In the genomic region with DNA sequence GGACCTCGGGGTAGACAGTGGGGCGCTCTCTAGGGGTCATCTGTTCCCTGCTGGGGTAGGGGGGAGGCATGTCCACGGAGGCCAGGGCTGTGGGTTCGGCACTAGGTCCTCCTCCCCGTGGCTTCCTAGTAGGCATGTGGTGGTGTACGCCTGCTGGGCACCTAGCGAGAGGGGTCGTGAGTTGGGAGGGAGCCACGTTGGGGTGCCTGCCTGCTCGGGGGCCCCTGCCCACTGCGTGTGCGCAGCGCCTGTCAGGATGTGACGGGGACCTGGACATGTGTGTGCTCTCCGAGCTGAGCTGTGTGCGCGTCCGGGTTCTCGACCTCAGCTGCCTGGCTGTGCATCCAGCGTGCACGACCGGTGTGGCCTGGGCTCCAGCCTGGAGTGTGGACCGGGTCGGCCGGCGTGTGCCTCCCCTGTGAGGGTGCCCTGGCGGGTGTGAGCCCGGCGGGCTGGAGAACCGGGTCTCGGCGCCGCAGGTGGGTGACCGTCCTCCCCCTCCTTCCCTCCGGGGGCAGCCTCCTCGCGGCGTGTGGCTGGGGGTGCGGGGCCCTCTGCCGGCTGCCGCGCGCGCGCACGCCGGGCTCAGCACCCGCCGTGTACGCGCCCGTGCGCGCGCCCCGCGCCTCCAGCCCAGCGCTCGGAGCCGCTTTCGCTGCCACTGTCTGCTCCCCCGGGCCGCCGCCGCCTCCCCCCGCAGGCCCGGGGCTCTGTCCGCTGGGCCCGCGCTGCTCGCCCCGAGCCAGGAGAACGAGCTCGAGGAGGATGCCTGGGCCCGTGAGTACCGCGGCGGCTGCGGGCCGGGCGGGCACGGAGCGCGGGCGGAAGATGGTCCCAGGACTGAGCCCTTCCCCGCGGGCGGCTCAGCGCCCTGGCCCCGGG, we compare ENCODE assay signal across 8 cellular contexts. TPM values are rescaled to one million over a fixed set of nuclear protein-coding genes. Genes with fewer than 3 reads are reported as not detected.
DNase-seq lines count a peak whose midpoint lies in the region; ATAC-seq and TF ChIP-seq lines count a peak whose summit lies in the region.

A gene with protein sequence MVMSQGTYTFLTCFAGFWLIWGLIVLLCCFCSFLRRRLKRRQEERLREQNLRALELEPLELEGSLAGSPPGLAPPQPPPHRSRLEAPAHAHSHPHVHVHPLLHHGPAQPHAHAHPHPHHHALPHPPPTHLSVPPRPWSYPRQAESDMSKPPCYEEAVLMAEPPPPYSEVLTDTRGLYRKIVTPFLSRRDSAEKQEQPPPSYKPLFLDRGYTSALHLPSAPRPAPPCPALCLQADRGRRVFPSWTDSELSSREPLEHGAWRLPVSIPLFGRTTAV (plus strand): TSS at position 631 of the 882 bp plus-strand sequence. CDS start 8,254 bp downstream, outside the sequence.

- peak within 1 kb of the TSS; percentile 66 for H3K27ac ChIP-seq in CD8-positive, alpha-beta memory T cell (ENCODE audit: low read depth, low read length)
- H3K27ac ChIP-seq in Panc1 (ENCODE audit: low read length) (peak within 1 kb of the TSS; percentile 84), testis (no peak within 1 kb of the TSS)

- CTCF ChIA-PET in CD8-positive, alpha-beta memory T cell (lab: Charles Lee): interaction anchor here (0.6 to 20.8 kb wide), 15 partner anchors 8 to 137 kb away, joined by 3 to 326 read pairs (median 4); partner anchors contain the start of genes F12, GRK6 and PFN3
- CTCF ChIA-PET in Panc1 (lab: Charles Lee): interaction anchor here (0.7 kb wide), 1 partner anchor 76 kb away, joined by 3 read pairs; no protein-coding TSS in a partner anchor

- H3K4me3 Mint-ChIP-seq in CD8-positive, alpha-beta memory T cell: peak within 1 kb of the TSS; percentile 74 to 92 (median 85)
- H3K4me3 Mint-ChIP-seq in activated T-helper 17 cell treated with anti-CD3 and anti-CD28 coated beads, Interleukin-2, amount 50 U/mL, for 72 hours: peak within 1 kb of the TSS; percentile 82
- peak within 1 kb of the TSS; percentile 64 for H3K4me3 Mint-ChIP-seq in natural killer cell treated with Interleukin-12 subunit alpha and Interleukin-12 subunit beta and Interleukin-15 and Interleukin-18, amount 100 ng/mL, for 72 hours

- H3K27ac Mint-ChIP-seq in CD8-positive, alpha-beta memory T cell: peak within 1 kb of the TSS; percentile 83 to 100 (median 98)
- peak within 1 kb of the TSS; percentile 77 for H3K27ac Mint-ChIP-seq in activated T-helper 17 cell treated with anti-CD3 and anti-CD28 coated beads, Interleukin-2, amount 50 U/mL, for 72 hours
- peak within 1 kb of the TSS in 1 of 2 donors; percentile 45 for H3K27ac Mint-ChIP-seq in natural killer cell treated with Interleukin-12 subunit alpha and Interleukin-12 subunit beta and Interleukin-15 and Interleukin-18, amount 100 ng/mL, for 72 hours

- DNase-seq in CD8-positive, alpha-beta memory T cell: peak; percentile 58 to 85 (median 81)
- DNase-seq in Panc1 (ENCODE audit: low read depth, low spot score) (no peak), fibroblast of peridontal ligament (ENCODE audit: extremely low read depth) (peak; percentile 42), testis (peak; percentile 79)
- DNase-seq in natural killer cell treated with Interleukin-12 subunit alpha and Interleukin-12 subunit beta and Interleukin-15 and Interleukin-18, amount 100 ng/mL, for 72 hours (ENCODE audit: low spot score): peak; percentile 73

- peak within 1 kb of the TSS; percentile 56 for H3K4me3 ChIP-seq in CD8-positive, alpha-beta memory T cell (ENCODE audit: low read length)
- H3K4me3 ChIP-seq in Panc1 (ENCODE audit: low read depth in 2 of 2, low read length in 2 of 2) (peak within 1 kb of the TSS; percentile 54 to 70), testis (peak within 1 kb of the TSS; percentile 59 to 65)

- H3K9me3 Mint-ChIP-seq in CD8-positive, alpha-beta memory T cell: no peaks in the 10 kb centered on the region
- H3K9me3 Mint-ChIP-seq in activated T-helper 17 cell treated with anti-CD3 and anti-CD28 coated beads, Interleukin-2, amount 50 U/mL, for 72 hours: no peaks in the 10 kb centered on the region
- no peaks in the 10 kb centered on the region for H3K9me3 Mint-ChIP-seq in natural killer cell treated with Interleukin-12 subunit alpha and Interleukin-12 subunit beta and Interleukin-15 and Interleukin-18, amount 100 ng/mL, for 72 hours

- H3K4me1 Mint-ChIP-seq in CD8-positive, alpha-beta memory T cell: peaks cover 39 to 55% (median 40%) of the 10 kb centered on the region in 3 donors
- peaks cover 33% of the 10 kb centered on the region for H3K4me1 Mint-ChIP-seq in activated T-helper 17 cell treated with anti-CD3 and anti-CD28 coated beads, Interleukin-2, amount 50 U/mL, for 72 hours
- H3K4me1 Mint-ChIP-seq in natural killer cell treated with Interleukin-12 subunit alpha and Interleukin-12 subunit beta and Interleukin-15 and Interleukin-18, amount 100 ng/mL, for 72 hours (ENCODE audit: low read depth in 2 of 2): peaks cover 30% of the 10 kb centered on the region in 2 donors

- peaks cover 32% of the 10 kb centered on the region for H3K4me1 ChIP-seq in CD8-positive, alpha-beta memory T cell (ENCODE audit: insufficient read depth, low read length)
- peaks cover 51% of the 10 kb centered on the region for H3K4me1 ChIP-seq in Panc1 (ENCODE audit: control insufficient read depth, insufficient read depth, low read length)
- H3K4me1 ChIP-seq in testis: peaks cover 16% of the 10 kb centered on the region

- in situ Hi-C loops in Panc1 (cut with HindIII; ENCODE audit: low pct_unique_long_range_greater_than_20kb, low sequenced_read_pairs): no loop called here

- H3K27me3 ChIP-seq in CD8-positive, alpha-beta memory T cell (ENCODE audit: insufficient read depth, low read length, poor library complexity, severe bottlenecking): no peaks in the 10 kb centered on the region
- H3K27me3 ChIP-seq in Panc1 (ENCODE audit: control insufficient read depth, insufficient read depth, low read length) (no peaks in the 10 kb centered on the region), testis (no peaks in the 10 kb centered on the region)

- H3K9me3 ChIP-seq in CD8-positive, alpha-beta memory T cell (ENCODE audit: low read length): no peaks in the 10 kb centered on the region
- no peaks in the 10 kb centered on the region for H3K9me3 ChIP-seq in Panc1 (ENCODE audit: control insufficient read depth, insufficient read depth, low read depth, low read length)
- no peaks in the 10 kb centered on the region for H3K9me3 ChIP-seq in testis

- peaks cover 8% of the 10 kb centered on the region for H3K36me3 ChIP-seq in CD8-positive, alpha-beta memory T cell (ENCODE audit: insufficient read depth, low read length)
- H3K36me3 ChIP-seq in Panc1 (ENCODE audit: control insufficient read depth, insufficient read depth, low read length) (no peaks in the 10 kb centered on the region; the same call in 1 of the 2 replicates), testis (ENCODE audit: low read depth, missing control alignments) (no peaks in the 10 kb centered on the region)

- no TSS peak for BruUV-seq in Panc1 (replicated peaks; lab: Mats Ljungman, UMichigan)

- no peaks in the 10 kb centered on the region for H3K27me3 Mint-ChIP-seq in CD8-positive, alpha-beta memory T cell
- no peaks in the 10 kb centered on the region for H3K27me3 Mint-ChIP-seq in activated T-helper 17 cell treated with anti-CD3 and anti-CD28 coated beads, Interleukin-2, amount 50 U/mL, for 72 hours
- H3K27me3 Mint-ChIP-seq in natural killer cell treated with Interleukin-12 subunit alpha and Interleukin-12 subunit beta and Interleukin-15 and Interleukin-18, amount 100 ng/mL, for 72 hours: peaks cover 0 to 3% of the 10 kb centered on the region in 2 donors

- intact Hi-C loops in Panc1 (cut with micrococcal nuclease; ENCODE audit: unreplicated experiment): no loop called here
- intact Hi-C loops in testis (cut with DNase I; ENCODE audit: low total_unique reads): no loop called here

- peaks cover 0 to 19% (median 0%) of the 10 kb centered on the region in 3 donors for H3K36me3 Mint-ChIP-seq in CD8-positive, alpha-beta memory T cell
- H3K36me3 Mint-ChIP-seq in activated T-helper 17 cell treated with anti-CD3 and anti-CD28 coated beads, Interleukin-2, amount 50 U/mL, for 72 hours (ENCODE audit: low read depth): peaks cover 36% of the 10 kb centered on the region
- no peaks in the 10 kb centered on the region for H3K36me3 Mint-ChIP-seq in natural killer cell treated with Interleukin-12 subunit alpha and Interleukin-12 subunit beta and Interleukin-15 and Interleukin-18, amount 100 ng/mL, for 72 hours

- ATAC-seq in GM19328 (IDR thresholded peaks at IDR 0.05; ENCODE audit: unreplicated experiment) (peak; percentile 45), HG03520 (IDR thresholded peaks at IDR 0.05; ENCODE audit: unreplicated experiment) (peak; percentile 48), Panc1 (peak; percentile 74)
- peak; percentile 55 for ATAC-seq in activated T-helper 17 cell treated with anti-CD3 and anti-CD28 coated beads, Interleukin-2, amount 50 U/mL, for 72 hours (replicated peaks)
- peak; percentile 83 to 86 for ATAC-seq in natural killer cell treated with Interleukin-12 subunit alpha and Interleukin-12 subunit beta and Interleukin-15 and Interleukin-18, amount 100 ng/mL, for 72 hours

- no peak for TF ChIP-seq POLR2A in testis (IDR thresholded peaks at IDR 0.05)

- 0 to 1% methylated on average over 3 to 77 of the region's 90 CpGs for WGBS in testis, 2 donors

- POLR2A ChIA-PET in CD8-positive, alpha-beta memory T cell (lab: Charles Lee): interaction anchor here (0.9 to 8.6 kb wide), 11 partner anchors 9 to 331 kb away, joined by 3 to 154 read pairs (median 7); partner anchors contain the start of genes GRK6 and LMAN2
- POLR2A ChIA-PET in Panc1 (lab: Charles Lee): interaction anchor here (0.6 to 0.7 kb wide), 3 partner anchors 25 to 162 kb away, joined by 4 read pairs; no protein-coding TSS in a partner anchor

- TF ChIP-seq CTCF in Panc1 (IDR thresholded peaks at IDR 0.05) (no peak), testis (IDR thresholded peaks at IDR 0.05) (no peak)

RNA-seq across cellular contexts. Expression of the gene that starts here (rescaled TPM):
- total RNA-seq in CD8-positive, alpha-beta memory T cell: 10 to 100 TPM; 14.7 to 15.3 TPM
- 22.1 TPM for polyA plus RNA-seq in CD8-positive, alpha-beta memory T cell
- 39.2 TPM for total RNA-seq in Panc1 (2021; ENCODE audit: unreplicated experiment)
- polyA plus RNA-seq in Panc1 (2012; ENCODE audit: insufficient read length): 61.1 TPM
- 10 to 100 TPM in 1 of 2 donors, 1 to 10 TPM in 1; 8.2 to 13.6 TPM for total RNA-seq in activated T-helper 17 cell treated with anti-CD3 and anti-CD28 coated beads, Interleukin-2, amount 50 U/mL, for 72 hours
- 1 to 10 TPM in 1 of 2 donors, under 1 TPM in 1; 0.83 to 2.6 TPM for total RNA-seq in natural killer cell treated with Interleukin-12 subunit alpha and Interleukin-12 subunit beta and Interleukin-15 and Interleukin-18, amount 100 ng/mL, for 72 hours
- total RNA-seq in testis: 10 to 100 TPM; 19.9 to 23.2 TPM
- polyA plus RNA-seq in testis (ENCODE audit: insufficient read depth, low read depth, low replicate concordance): 2.8 TPM

Comparison
In these comparisons a context has a peak if more than half of its experiments do, and no peak if none do; other contexts are left out.
1. H3K27ac ChIP-seq: peak in CD8-positive, alpha-beta memory T cell (single experiment) and Panc1 (single experiment); none in testis (0 of 2).
2. Peak in every context shown above with its lines, with median percentiles within 50 percentile points of each other: H3K4me3 ChIP-seq, H3K4me3 Mint-ChIP-seq and ATAC-seq.